8 cellular contexts compared by ENCODE assay signal in the genomic region with DNA sequence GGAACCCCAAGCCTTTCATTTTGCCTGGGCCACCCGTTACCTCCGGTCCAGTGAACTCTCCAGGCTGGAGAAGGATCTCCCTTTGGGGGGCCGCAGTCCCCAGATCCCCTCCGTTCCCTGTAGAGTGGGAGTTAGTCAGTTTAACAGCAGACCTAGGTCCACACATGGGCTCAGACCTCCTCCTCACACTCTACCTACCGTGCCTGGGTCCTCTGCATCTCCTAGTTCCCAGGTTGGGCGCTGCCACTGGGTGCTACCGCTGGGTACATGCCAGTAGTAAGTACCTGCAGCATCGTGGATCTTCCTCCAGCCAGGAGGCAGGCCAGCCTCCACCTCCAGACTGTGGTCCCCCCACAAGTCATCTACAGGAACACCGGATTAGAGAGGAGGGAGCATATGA. TPM values are rescaled to one million over a fixed set of nuclear protein-coding genes. Genes with fewer than 3 reads are reported as not detected.
DNase-seq lines count a peak whose midpoint lies in the region; ATAC-seq and TF ChIP-seq lines count a peak whose summit lies in the region.

No MANE protein-coding gene starts in this region.

- H3K36me3 ChIP-seq in SJCRH30: peaks cover 17% of the 10 kb centered on the region
- peaks cover 19% of the 10 kb centered on the region for H3K36me3 ChIP-seq in fibroblast of lung (ENCODE audit: control insufficient read depth, insufficient read depth, low read length)

- ATAC-seq in HG03457 (IDR thresholded peaks at IDR 0.05; ENCODE audit: unreplicated experiment) (no peak), HG02970 (IDR thresholded peaks at IDR 0.05; ENCODE audit: low FRiP score, unreplicated experiment) (no peak)

- TF ChIP-seq CTCF in fibroblast of lung (conservative IDR thresholded peaks at IDR 0.05 in 1 of 2, IDR thresholded peaks at IDR 0.05 in 1 of 2; ENCODE audit: low read depth in 1 of 2, low read length in 2 of 2) (no peak), retinal pigment epithelial cell (conservative IDR thresholded peaks at IDR 0.05; ENCODE audit: low read depth, low read length) (no peak)

- peak overlapping the region; percentile 78 for H3K27ac ChIP-seq in SJCRH30
- H3K27ac ChIP-seq in fibroblast of lung (ENCODE audit: insufficient read depth, low read length): peak overlapping the region; percentile 87

- H2AFZ ChIP-seq in fibroblast of lung (ENCODE audit: low read length): no peak overlapping the region

- no peaks in the 10 kb centered on the region for H3K27me3 ChIP-seq in SJCRH30
- H3K27me3 ChIP-seq in fibroblast of lung (ENCODE audit: control insufficient read depth, insufficient read depth, low read length): no peaks in the 10 kb centered on the region

- peaks cover 29% of the 10 kb centered on the region for H3K79me2 ChIP-seq in fibroblast of lung (ENCODE audit: control insufficient read depth, insufficient read depth, low read length)

- H3K9ac ChIP-seq in fibroblast of lung (ENCODE audit: insufficient read depth, low read length): peak overlapping the region; percentile 86

- H4K20me1 ChIP-seq in fibroblast of lung (ENCODE audit: control insufficient read depth, extremely low read depth, insufficient read depth, low read length): no peaks in the 10 kb centered on the region

- H3K4me2 ChIP-seq in fibroblast of lung (ENCODE audit: extremely low read depth, insufficient read depth, low read length): peak overlapping the region; percentile 84

- H3K4me3 ChIP-seq in GM08714 (ENCODE audit: low read length): peak overlapping the region; percentile 91; the same call in 1 of the 2 replicates
- peak overlapping the region; percentile 80 for H3K4me3 ChIP-seq in SJCRH30
- peak overlapping the region; percentile 61 to 91 (median 78) for H3K4me3 ChIP-seq in fibroblast of lung (replicated peaks in 1 of 4; ENCODE audit: control extremely low read depth in 1 of 4, insufficient read depth in 1 of 4, low read depth in 3 of 4, low read length in 4 of 4)
- peak overlapping the region; percentile 97 for H3K4me3 ChIP-seq in retinal pigment epithelial cell (ENCODE audit: low read length)

- DNase-seq in SJCRH30: no peak
- peak in 1 of 2 donors; percentile 7 for DNase-seq in fibroblast of lung (ENCODE audit: low read depth in 2 of 2)
- no peak for DNase-seq in retinal pigment epithelial cell (ENCODE audit: low read depth)
- no peak for DNase-seq in stimulated activated naive CD4-positive, alpha-beta T cell treated with Interleukin-2 at 50 U/mL for 16 hours (lab: John Stamatoyannopoulos, UW)
- no peak for DNase-seq in DMS114 treated with DMSO at 0.1 percent for 48 hours (lab: John Stamatoyannopoulos, UW; ENCODE audit: unreplicated experiment)

- peaks cover 5% of the 10 kb centered on the region; the same call in 1 of the 2 replicates for H3K4me1 ChIP-seq in SJCRH30
- H3K4me1 ChIP-seq in fibroblast of lung (ENCODE audit: control insufficient read depth, extremely low read depth, insufficient read depth, low read length): peaks cover 9% of the 10 kb centered on the region

- no peaks in the 10 kb centered on the region for H3K9me3 ChIP-seq in SJCRH30 (replicated peaks)
- no peaks in the 10 kb centered on the region for H3K9me3 ChIP-seq in fibroblast of lung (ENCODE audit: control insufficient read depth, insufficient read depth, low read depth, low read length)

RNA-seq across cellular contexts. Expression of a gene that starts 0.8 kb away (rescaled TPM):
- 10.2 and 16.9 TPM in 2 replicates for total RNA-seq in SJCRH30 (2014; rRNA removed; shearing (Covaris generic))
- 18.0 and 19.8 TPM in 2 replicates for total RNA-seq in fibroblast of lung
- 8.7 and 11.7 TPM in 2 replicates for polyA plus RNA-seq in fibroblast of lung
- polyA plus RNA-seq in fibroblast of lung (2012): 6.0 and 8.6 TPM in 2 replicates
- 16.5 and 24.6 TPM in 2 replicates for polyA minus RNA-seq in fibroblast of lung (ENCODE audit: low replicate concordance)

RNA-seq across cellular contexts. Expression of a gene that starts 1.1 kb away (rescaled TPM):
- 61.2 and 62.3 TPM in 2 replicates for total RNA-seq in SJCRH30 (2014; rRNA removed; shearing (Covaris generic))
- total RNA-seq in fibroblast of lung: 9.0 and 21.5 TPM in 2 replicates
- polyA plus RNA-seq in fibroblast of lung: 79.2 and 111 TPM in 2 replicates
- polyA plus RNA-seq in fibroblast of lung (2012): 60.6 and 73.2 TPM in 2 replicates
- 323 and 347 TPM in 2 replicates for polyA minus RNA-seq in fibroblast of lung (ENCODE audit: low replicate concordance)

RNA-seq across cellular contexts. Expression of a gene that starts 6.3 kb away (rescaled TPM):
- 27.5 and 36.1 TPM in 2 replicates for total RNA-seq in SJCRH30 (2014; rRNA removed; shearing (Covaris generic))
- 28.0 and 39.1 TPM in 2 replicates for total RNA-seq in fibroblast of lung
- polyA plus RNA-seq in fibroblast of lung: 55.5 and 72.3 TPM in 2 replicates
- 47.3 and 57.8 TPM in 2 replicates for polyA plus RNA-seq in fibroblast of lung (2012)
- 13.7 and 25.4 TPM in 2 replicates for polyA minus RNA-seq in fibroblast of lung (ENCODE audit: low replicate concordance)

RNA-seq across cellular contexts. Expression of a gene that starts 16.1 kb away (rescaled TPM):
- 0.57 and 1.3 TPM in 2 replicates for total RNA-seq in SJCRH30 (2014; rRNA removed; shearing (Covaris generic))
- total RNA-seq in fibroblast of lung: 1.8 and 2.3 TPM in 2 replicates
- polyA plus RNA-seq in fibroblast of lung: 3.0 and 3.1 TPM in 2 replicates
- 8.2 and 9.5 TPM in 2 replicates for polyA plus RNA-seq in fibroblast of lung (2012)
- polyA minus RNA-seq in fibroblast of lung (ENCODE audit: low replicate concordance): 6.2 TPM in 1 of 2 replicates, not detected in the other
